Comparison of ENCODE assay signal across 20 cellular contexts in genomic region chr3:42751609-42752008, GRCh38. TPM values are rescaled to one million over a fixed set of nuclear protein-coding genes. Genes with fewer than 3 reads are reported as not detected.
DNase-seq lines count a peak whose midpoint lies in the region; ATAC-seq and TF ChIP-seq lines count a peak whose summit lies in the region.
"Had no signal": no experiment of that assay in that cellular context is flagged by ENCODE, and none has a peak within 500 bp of the region (broad histone marks: within the 10 kb centered on the region; RNA-seq: fewer than 3 reads in every experiment).

No MANE protein-coding gene starts in this region.

- no peak overlapping the region for H3K27ac Mint-ChIP-seq in activated T-cell treated with anti-CD3 and anti-CD28 coated beads, Interleukin-2, amount 50 U/mL, for 24 hours
- H3K27ac Mint-ChIP-seq in activated T-helper 1 cell treated with anti-CD3 and anti-CD28 coated beads, Interleukin-12 subunit alpha, Interleukin-12 subunit beta, Interleukin-2, Interleukin-4 antibody, amounts not matched to agents 30 ng/mL and 10 ng/mL and 1 ng/mL, durations not matched to agents 14 hours and 24 hours and 36 hours: no peak overlapping the region

- H3K4me1 Mint-ChIP-seq in activated T-cell treated with anti-CD3 and anti-CD28 coated beads, Interleukin-2, amount 50 U/mL, for 24 hours (ENCODE audit: low read depth): peaks cover 26% of the 10 kb centered on the region
- H3K4me1 Mint-ChIP-seq in activated T-cell treated with anti-CD3 and anti-CD28 coated beads, Interleukin-2, amount 50 U/mL, for 4 hours (ENCODE audit: low read depth): peaks cover 29% of the 10 kb centered on the region
- H3K4me1 Mint-ChIP-seq in activated T-helper 1 cell treated with anti-CD3 and anti-CD28 coated beads, Interleukin-12 subunit alpha, Interleukin-12 subunit beta, Interleukin-2, Interleukin-4 antibody, amounts not matched to agents 30 ng/mL and 10 ng/mL and 1 ng/mL, durations not matched to agents 14 hours and 24 hours and 36 hours (ENCODE audit: low read depth): peaks cover 16% of the 10 kb centered on the region

- no peaks in the 10 kb centered on the region for H3K36me3 ChIP-seq in upper lobe of right lung

- no peak for ATAC-seq in activated T-cell treated with anti-CD3 and anti-CD28 coated beads, Interleukin-2, amount 50 U/mL, for 4 hours
- peak; percentile 3 for ATAC-seq in upper lobe of right lung
- ATAC-seq: A549, HCT116 had no signal

- H3K4me3 ChIP-seq in upper lobe of right lung: no peak overlapping the region
- H3K4me3 ChIP-seq: A549, PC-9 had no signal

- no peak overlapping the region for H3K27ac ChIP-seq in upper lobe of right lung
- H3K27ac ChIP-seq: A549, PC-9 had no signal

- H3K27me3 ChIP-seq in upper lobe of right lung: no peaks in the 10 kb centered on the region

- intact Hi-C loops in upper lobe of right lung (cut with DNase I): no loop called here
- intact Hi-C loops in activated T-helper 1 cell treated with anti-CD3 and anti-CD28 coated beads, Interleukin-12 subunit alpha, Interleukin-12 subunit beta, Interleukin-2, Interleukin-4 antibody, amounts not matched to agents 30 ng/mL and 10 ng/mL and 1 ng/mL, durations not matched to agents 14 hours and 24 hours and 36 hours (cut with micrococcal nuclease): no loop called here

- no peaks in the 10 kb centered on the region for H3K9me3 ChIP-seq in upper lobe of right lung
- H3K9me3 ChIP-seq: A549, Caco-2 had no signal

- no peaks in the 10 kb centered on the region for H3K27me3 Mint-ChIP-seq in activated T-cell treated with anti-CD3 and anti-CD28 coated beads, Interleukin-2, amount 50 U/mL, for 24 hours
- no peaks in the 10 kb centered on the region for H3K27me3 Mint-ChIP-seq in activated T-cell treated with anti-CD3 and anti-CD28 coated beads, Interleukin-2, amount 50 U/mL, for 4 hours (ENCODE audit: low read depth)
- H3K27me3 Mint-ChIP-seq in activated T-helper 1 cell treated with anti-CD3 and anti-CD28 coated beads, Interleukin-12 subunit alpha, Interleukin-12 subunit beta, Interleukin-2, Interleukin-4 antibody, amounts not matched to agents 30 ng/mL and 10 ng/mL and 1 ng/mL, durations not matched to agents 14 hours and 24 hours and 36 hours (ENCODE audit: insufficient read depth): peaks cover 5% of the 10 kb centered on the region

- TF ChIP-seq CTCF in upper lobe of right lung (IDR thresholded peaks at IDR 0.05): no peak

- peaks cover 3% of the 10 kb centered on the region for H3K4me1 ChIP-seq in upper lobe of right lung
- H3K4me1 ChIP-seq: A549 had no signal

- no peaks in the 10 kb centered on the region for H3K36me3 Mint-ChIP-seq in activated T-cell treated with anti-CD3 and anti-CD28 coated beads, Interleukin-2, amount 50 U/mL, for 24 hours (ENCODE audit: low read depth)
- H3K36me3 Mint-ChIP-seq in activated T-cell treated with anti-CD3 and anti-CD28 coated beads, Interleukin-2, amount 50 U/mL, for 4 hours (ENCODE audit: insufficient read depth): no peaks in the 10 kb centered on the region
- H3K36me3 Mint-ChIP-seq in activated T-helper 1 cell treated with anti-CD3 and anti-CD28 coated beads, Interleukin-12 subunit alpha, Interleukin-12 subunit beta, Interleukin-2, Interleukin-4 antibody, amounts not matched to agents 30 ng/mL and 10 ng/mL and 1 ng/mL, durations not matched to agents 14 hours and 24 hours and 36 hours (ENCODE audit: low read depth): no peaks in the 10 kb centered on the region

- H3K4me3 Mint-ChIP-seq in activated T-cell treated with anti-CD3 and anti-CD28 coated beads, Interleukin-2, amount 50 U/mL, for 24 hours: no peak overlapping the region
- no peak overlapping the region for H3K4me3 Mint-ChIP-seq in activated T-cell treated with anti-CD3 and anti-CD28 coated beads, Interleukin-2, amount 50 U/mL, for 4 hours
- no peak overlapping the region for H3K4me3 Mint-ChIP-seq in activated T-helper 1 cell treated with anti-CD3 and anti-CD28 coated beads, Interleukin-12 subunit alpha, Interleukin-12 subunit beta, Interleukin-2, Interleukin-4 antibody, amounts not matched to agents 30 ng/mL and 10 ng/mL and 1 ng/mL, durations not matched to agents 14 hours and 24 hours and 36 hours
- H3K4me3 Mint-ChIP-seq: CD14-positive monocyte, IgD-negative memory B cell had no signal

- DNase-seq in activated T-cell treated with anti-CD3 and anti-CD28 coated beads, Interleukin-2, amount 50 U/mL, for 24 hours: peak; percentile 7
- DNase-seq in activated T-cell treated with anti-CD3 and anti-CD28 coated beads, Interleukin-2, amount 50 U/mL, for 4 hours: no peak
- peak; percentile 11 for DNase-seq in NCI-H1105 treated with DMSO at 0.1 percent for 48 hours (lab: John Stamatoyannopoulos, UW)
- DNase-seq in mesenteric fat pad (ENCODE audit: low spot score): peak; percentile 82
- no peak for DNase-seq in upper lobe of right lung
- no peak for DNase-seq in activated T-helper 1 cell treated with anti-CD3 and anti-CD28 coated beads, Interleukin-12 subunit alpha, Interleukin-12 subunit beta, Interleukin-2, Interleukin-4 antibody, amounts not matched to agents 30 ng/mL and 10 ng/mL and 1 ng/mL, durations not matched to agents 14 hours and 24 hours and 36 hours (ENCODE audit: low spot score)
- no peak for DNase-seq in activated gamma-delta T cell (lab: John Stamatoyannopoulos, UW)
- DNase-seq: Caco-2, DMS53, NCI-H1436 treated with DMSO at 0.1 percent for 48 hours, NCI-H2081 treated with DMSO at 0.1 percent for 48 hours, NCI-H345, NCI-H69, PC-9 had no signal

- no peaks in the 10 kb centered on the region for H3K9me3 Mint-ChIP-seq in activated T-cell treated with anti-CD3 and anti-CD28 coated beads, Interleukin-2, amount 50 U/mL, for 24 hours
- no peaks in the 10 kb centered on the region for H3K9me3 Mint-ChIP-seq in activated T-cell treated with anti-CD3 and anti-CD28 coated beads, Interleukin-2, amount 50 U/mL, for 4 hours
- H3K9me3 Mint-ChIP-seq in activated T-helper 1 cell treated with anti-CD3 and anti-CD28 coated beads, Interleukin-12 subunit alpha, Interleukin-12 subunit beta, Interleukin-2, Interleukin-4 antibody, amounts not matched to agents 30 ng/mL and 10 ng/mL and 1 ng/mL, durations not matched to agents 14 hours and 24 hours and 36 hours: no peaks in the 10 kb centered on the region
- H3K9me3 Mint-ChIP-seq: CD14-positive monocyte, IgD-negative memory B cell had no signal

RNA-seq across cellular contexts. Expression of gene CCDC13, which starts 21.4 kb away (rescaled TPM):
- under 1 TPM; 0.29 to 0.73 (median 0.35) TPM for total RNA-seq in activated T-cell treated with anti-CD3 and anti-CD28 coated beads, Interleukin-2, amount 50 U/mL, for 4 hours
- total RNA-seq in mesenteric fat pad (1.3 TPM), upper lobe of right lung (0.87 TPM)
- 0.32 TPM in 1 of 2 replicates, not detected in the other for total RNA-seq in activated T-helper 1 cell treated with anti-CD3 and anti-CD28 coated beads, Interleukin-12 subunit alpha, Interleukin-12 subunit beta, Interleukin-2, Interleukin-4 antibody, amounts not matched to agents 30 ng/mL and 10 ng/mL and 1 ng/mL, durations not matched to agents 14 hours and 24 hours and 36 hours

RNA-seq across cellular contexts. Expression of gene HHATL, which starts 49.0 kb away (rescaled TPM):
- total RNA-seq in activated T-cell treated with anti-CD3 and anti-CD28 coated beads, Interleukin-2, amount 50 U/mL, for 4 hours: not detected
- total RNA-seq in mesenteric fat pad: 0.48 TPM
- not detected for total RNA-seq in upper lobe of right lung
- not detected in 2 replicates for total RNA-seq in activated T-helper 1 cell treated with anti-CD3 and anti-CD28 coated beads, Interleukin-12 subunit alpha, Interleukin-12 subunit beta, Interleukin-2, Interleukin-4 antibody, amounts not matched to agents 30 ng/mL and 10 ng/mL and 1 ng/mL, durations not matched to agents 14 hours and 24 hours and 36 hours
- total RNA-seq: Caco-2, G401, LHCN-M2, PC-9 had no signal

RNA-seq across cellular contexts. Expression of gene HIGD1A, which starts 52.7 kb away (rescaled TPM):
- 10 to 100 TPM; 75.5 to 88.7 (median 83.0) TPM for total RNA-seq in activated T-cell treated with anti-CD3 and anti-CD28 coated beads, Interleukin-2, amount 50 U/mL, for 4 hours
- total RNA-seq in mesenteric fat pad: 97.4 TPM
- 79.7 TPM for total RNA-seq in upper lobe of right lung
- total RNA-seq in activated T-helper 1 cell treated with anti-CD3 and anti-CD28 coated beads, Interleukin-12 subunit alpha, Interleukin-12 subunit beta, Interleukin-2, Interleukin-4 antibody, amounts not matched to agents 30 ng/mL and 10 ng/mL and 1 ng/mL, durations not matched to agents 14 hours and 24 hours and 36 hours: 90.1 and 97.5 TPM in 2 replicates

RNA-seq across cellular contexts. Expression of gene ACKR2, which starts 57.6 kb away (rescaled TPM):
- total RNA-seq in activated T-cell treated with anti-CD3 and anti-CD28 coated beads, Interleukin-2, amount 50 U/mL, for 4 hours: under 1 TPM; 0.13 to 0.56 (median 0.14) TPM
- total RNA-seq in mesenteric fat pad: 5.6 TPM
- 5.2 TPM for total RNA-seq in upper lobe of right lung
- 0.66 and 0.88 TPM in 2 replicates for total RNA-seq in activated T-helper 1 cell treated with anti-CD3 and anti-CD28 coated beads, Interleukin-12 subunit alpha, Interleukin-12 subunit beta, Interleukin-2, Interleukin-4 antibody, amounts not matched to agents 30 ng/mL and 10 ng/mL and 1 ng/mL, durations not matched to agents 14 hours and 24 hours and 36 hours
- total RNA-seq: G401 had no signal

Comparison
In these comparisons a context has a peak if more than half of its experiments do, and no peak if none do; other contexts are left out.
1. DNase-seq: peak in activated T-cell treated with anti-CD3 and anti-CD28 coated beads, Interleukin-2, amount 50 U/mL, for 24 hours (single experiment), NCI-H1105 treated with DMSO at 0.1 percent for 48 hours (single experiment) and mesenteric fat pad (single experiment); none in activated T-cell treated with anti-CD3 and anti-CD28 coated beads, Interleukin-2, amount 50 U/mL, for 4 hours (single experiment), upper lobe of right lung (single experiment), activated T-helper 1 cell treated with anti-CD3 and anti-CD28 coated beads, Interleukin-12 subunit alpha, Interleukin-12 subunit beta, Interleukin-2, Interleukin-4 antibody, amounts not matched to agents 30 ng/mL and 10 ng/mL and 1 ng/mL, durations not matched to agents 14 hours and 24 hours and 36 hours (single experiment) and activated gamma-delta T cell (single experiment).